In genomic region chr10:103155485-103156085, GRCh38 we compare ENCODE assay signal across 18 cellular contexts. TPM values are rescaled to one million over a fixed set of nuclear protein-coding genes. Genes with fewer than 3 reads are reported as not detected.
DNase-seq lines count a peak whose midpoint lies in the region; ATAC-seq, FAIRE-seq and TF ChIP-seq lines count a peak whose summit lies in the region.
"Had no signal": no experiment of that assay in that cellular context is flagged by ENCODE, and none has a peak within 500 bp of the region (broad histone marks: within the 10 kb centered on the region; RNA-seq: fewer than 3 reads in every experiment).

No MANE protein-coding gene starts in this region.

- WGBS in A549 (ENCODE audit: missing lambda C conversion rate), result 58% methylated on average over 4 of the region's 4 CpGs

- H3K27me3 Mint-ChIP-seq in natural killer cell (ENCODE audit: low read depth in 2 of 2), result no peaks in the 10 kb centered on the region
- H3K27me3 Mint-ChIP-seq: activated CD4-positive, alpha-beta T cell treated with anti-CD3 and anti-CD28 coated beads for 36 hours had no signal

- H3K9me3 Mint-ChIP-seq in natural killer cell, result no peaks in the 10 kb centered on the region
- H3K9me3 Mint-ChIP-seq: activated T-cell treated with anti-CD3 and anti-CD28 coated beads, Interleukin-2, amount 50 U/mL, for 4 hours; T-helper 1 cell treated with Interleukin-12 subunit alpha and Interleukin-12 subunit beta and Interleukin-4 antibody, amounts not matched to agents 30 μg/mL and 1 μg/mL, for 36 hours had no signal

- H3K4me3 Mint-ChIP-seq in natural killer cell, result no peak overlapping the region
- H3K4me3 Mint-ChIP-seq: activated CD4-positive, alpha-beta T cell treated with anti-CD3 and anti-CD28 coated beads for 36 hours; activated T-cell treated with anti-CD3 and anti-CD28 coated beads, Interleukin-2, amount 50 U/mL, for 4 hours; T-helper 1 cell treated with Interleukin-12 subunit alpha and Interleukin-12 subunit beta and Interleukin-4 antibody, amounts not matched to agents 30 μg/mL and 1 μg/mL, for 36 hours had no signal

- H3K4me1 ChIP-seq in A549, result peaks cover 49% of the 10 kb centered on the region
- H3K4me1 ChIP-seq in ascending aorta, result peaks cover 0 to 35% of the 10 kb centered on the region in 2 donors

- CTCF ChIA-PET in A549 (lab: Yijun Ruan, JAX), result interaction anchor here (1.0 to 3.8 kb wide), 6 partner anchors 8 to 89 kb away, joined by 3 to 21 read pairs (median 4); no protein-coding TSS in a partner anchor

- no peaks in the 10 kb centered on the region for H3K27me3 ChIP-seq in ascending aorta

- POLR2A ChIA-PET in A549 (lab: Yijun Ruan, JAX), result interaction anchor here (1.3 kb wide), 1 partner anchor 76 kb away, joined by 5 read pairs; no protein-coding TSS in a partner anchor

- FAIRE-seq in A549 (lab: Jason Lieb, UNC) (no peak), GM19239 (lab: Jason Lieb, UNC) (peak; percentile 44)
- FAIRE-seq: colon had no signal

- H3K4me3 ChIP-seq in A549 (no peak overlapping the region), ascending aorta (no peak overlapping the region)
- H3K4me3 ChIP-seq: HAP-1, lung had no signal

- no peaks in the 10 kb centered on the region for H3K9me3 ChIP-seq in A549
- no peaks in the 10 kb centered on the region for H3K9me3 ChIP-seq in ascending aorta
- H3K9me3 ChIP-seq: HAP-1 had no signal

- intact Hi-C loops in ascending aorta (cut with DNase I), result loop anchor here (5.0 kb wide), 1 partner anchor 37 kb away; the partner anchor contains the start of gene NT5C2
- intact Hi-C loops in natural killer cell (cut with micrococcal nuclease), result no loop called here
- intact Hi-C loops in posterior vena cava (cut with DNase I), result no loop called here

- peaks cover 0 to 6% of the 10 kb centered on the region in 2 donors for H3K36me3 ChIP-seq in ascending aorta
- H3K36me3 ChIP-seq: HAP-1 had no signal

- TF ChIP-seq CTCF in A549 (IDR thresholded peaks at IDR 0.05) (no peak), ascending aorta (IDR thresholded peaks at IDR 0.05) (no peak), natural killer cell (IDR thresholded peaks at IDR 0.05) (no peak)

- peak overlapping the region; percentile 92 for H3K4me2 ChIP-seq in A549

- ATAC-seq in A549 (peak in 1 of 2 experiments; percentile 53; a peak in 4 of 6 replicates), natural killer cell (no peak), GM19467 (IDR thresholded peaks at IDR 0.05; ENCODE audit: unreplicated experiment) (no peak), HG03095 (IDR thresholded peaks at IDR 0.05; ENCODE audit: unreplicated experiment) (no peak)
- ATAC-seq: activated CD4-positive, alpha-beta T cell treated with anti-CD3 and anti-CD28 coated beads for 36 hours; activated T-cell treated with anti-CD3 and anti-CD28 coated beads, Interleukin-2, amount 50 U/mL, for 4 hours; stimulated activated naive CD8-positive, alpha-beta T cell treated with anti-CD3 and anti-CD28 coated beads, Interleukin-15, Interleukin-2, amounts not matched to agents 100 U/mL and 50 U/mL, for 24 hours had no signal

- H3K27ac ChIP-seq in A549 (peak overlapping the region; percentile 78 to 79; a peak in 4 of 6 replicates), ascending aorta (peak overlapping the region; percentile 71 to 85)

- DNase-seq in A549 (ENCODE audit: low read depth in 1 of 2, low spot score in 1 of 2) (no peak), GM19239 (ENCODE audit: insufficient read length, low spot score) (no peak), ascending aorta (ENCODE audit: low spot score in 2 of 2) (no peak), natural killer cell (no peak), posterior vena cava (ENCODE audit: low spot score) (no peak)
- DNase-seq in central memory CD4-positive, alpha-beta T cell, result no peak
- DNase-seq: activated CD4-positive, alpha-beta T cell treated with anti-CD3 and anti-CD28 coated beads for 36 hours; activated T-cell treated with anti-CD3 and anti-CD28 coated beads, Interleukin-2, amount 50 U/mL, for 4 hours; DMS153; Kasumi-1; NCI-H1694; stimulated activated naive CD8-positive, alpha-beta T cell treated with anti-CD3 and anti-CD28 coated beads, Interleukin-15, Interleukin-2, amounts not matched to agents 100 U/mL and 50 U/mL, for 24 hours had no signal

- peaks cover 32 to 45% of the 10 kb centered on the region in 2 donors for H3K4me1 Mint-ChIP-seq in natural killer cell
- H3K4me1 Mint-ChIP-seq: activated CD4-positive, alpha-beta T cell treated with anti-CD3 and anti-CD28 coated beads for 36 hours had no signal

- no peak for TF ChIP-seq POLR2A in A549 (IDR thresholded peaks at IDR 0.05; ENCODE audit: low read length)

- H3K36me3 Mint-ChIP-seq in natural killer cell, result peaks cover 7% of the 10 kb centered on the region

- TF ChIP-seq RAD21 in A549 (conservative IDR thresholded peaks at IDR 0.05 in 1 of 2, IDR thresholded peaks at IDR 0.05 in 1 of 2), result no peak

- TF ChIP-seq EP300 in A549 (IDR thresholded peaks at IDR 0.05), result no peak

- H3K27ac Mint-ChIP-seq in natural killer cell, result peak overlapping the region; percentile 31 to 63
- H3K27ac Mint-ChIP-seq: activated CD4-positive, alpha-beta T cell treated with anti-CD3 and anti-CD28 coated beads for 36 hours; T-helper 1 cell treated with Interleukin-12 subunit alpha and Interleukin-12 subunit beta and Interleukin-4 antibody, amounts not matched to agents 30 μg/mL and 1 μg/mL, for 36 hours had no signal

TF ChIP-seq in A549, 52 proteins besides CTCF, POLR2A, EP300 and RAD21:
- no peak for TF ChIP-seq FOXS1 (CRISPR knock-in tag; IDR thresholded peaks at IDR 0.05)
- TF ChIP-seq BCL3 (IDR thresholded peaks at IDR 0.05), result 0 out of 3 replicates have a peak, but pooled peaks have one; percentile 12
TF ChIP-seq in A549: peak in this region for 1.

RNA-seq across cellular contexts. Expression of gene NT5C2, which starts 37.5 kb away (rescaled TPM):
- polyA plus RNA-seq in A549 (2011; rRNA removed), result 163 and 177 TPM in 2 replicates
- polyA plus RNA-seq in A549 (2012; cell fraction: cytosol; rRNA removed), result 42.1 and 50.9 TPM in 2 replicates
- 21.7 and 40.4 TPM in 2 replicates for polyA plus RNA-seq in A549 (2012; cell fraction: nucleus; rRNA removed)
- 81.8 to 89.4 TPM (median 86.4 TPM) in 3 replicates for polyA plus RNA-seq in A549 (2017; fragmentation: RNase III; extraction: RNeasy Plus Mini Kit Qiagen cat#74134 plus additional on column Dnase treatment)
- 64.4 and 78.0 TPM in 2 replicates for polyA minus RNA-seq in A549 (2011; rRNA and poly(A)+ RNA removed)
- total RNA-seq in ascending aorta, result 25.9 TPM
- total RNA-seq in natural killer cell, result 100 to 1,000 TPM in 1 of 3 donors, 10 to 100 TPM in 2; 84.4 to 110 (median 89.4) TPM
- total RNA-seq in posterior vena cava, result 10 to 100 TPM; 50.4 to 50.6 TPM
